Comparison of ENCODE assay signal across 1 cellular context in the genomic region with DNA sequence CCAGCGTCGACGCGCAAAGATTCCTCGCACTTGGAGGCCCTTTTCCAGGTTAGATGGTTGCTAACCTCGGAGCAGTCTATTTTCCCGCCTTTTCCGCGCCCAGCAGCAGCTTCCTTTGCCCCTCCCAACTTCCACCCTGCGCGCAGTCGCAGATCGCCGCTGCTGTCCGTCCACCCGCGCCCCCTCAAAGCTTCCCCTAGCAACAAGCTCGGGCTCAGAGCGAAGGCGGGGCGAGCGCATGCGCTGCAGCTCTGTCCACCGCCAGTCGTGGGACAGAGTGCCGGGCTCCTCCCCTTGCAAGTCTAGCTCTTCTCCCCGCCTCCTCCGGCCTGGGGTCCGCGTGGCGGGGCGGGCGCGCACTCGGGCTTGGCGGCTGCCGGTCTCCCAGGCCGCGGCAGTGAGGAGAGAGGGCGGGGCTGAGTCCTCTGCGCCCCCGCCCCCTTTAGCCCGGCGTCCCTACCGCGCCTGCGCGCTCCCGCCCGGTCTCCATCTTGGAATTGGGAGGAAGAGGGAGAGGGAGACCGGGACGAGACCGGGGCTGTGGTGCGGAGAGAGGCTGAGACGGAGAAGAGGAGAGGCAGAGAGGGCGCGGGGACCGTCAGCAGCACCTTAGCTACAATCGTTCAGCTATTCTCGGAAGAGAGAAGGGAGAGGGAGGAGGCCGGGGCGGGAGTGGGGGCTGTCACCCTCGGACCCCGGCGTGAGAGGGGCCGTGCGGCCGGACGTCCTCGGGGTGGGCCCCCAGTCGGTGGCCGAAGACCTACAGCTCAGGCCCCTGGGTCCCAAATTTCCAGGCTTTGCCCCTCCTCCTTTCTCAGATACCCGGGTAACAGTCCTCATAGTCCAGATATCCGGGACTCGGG.
TF ChIP-seq lines count a peak whose summit lies in the region.

Gene TAOK2, plus strand, starts transcription at position 485 of the 863 bp plus-strand sequence. CDS start 3,905 bp downstream, outside the sequence.

TF ChIP-seq in HepG2, 621 proteins besides CTCF, POLR2A, EP300 and RAD21 (continued from another document and continues in another):
- TF ChIP-seq ZNF350 (CRISPR knock-in tag; IDR thresholded peaks at IDR 0.05; ENCODE audit: borderline replicate concordance, low read depth) (no peak; the same call in none of the 2 replicates), NKX3-1 (CRISPR knock-in tag; IDR thresholded peaks at IDR 0.05) (peak; percentile 31), MATR3 (CRISPR knock-in tag; IDR thresholded peaks at IDR 0.05) (no peak), ZNF501 (CRISPR knock-in tag; IDR thresholded peaks at IDR 0.05) (peak; percentile 97), ZNF589 (CRISPR knock-in tag; conservative IDR thresholded peaks at IDR 0.05) (peak; percentile 92), ZNF782 (CRISPR knock-in tag; IDR thresholded peaks at IDR 0.05; ENCODE audit: borderline replicate concordance) (0 out of 2 replicates have a peak, but pooled peaks have one; percentile 22), ZBTB10 (CRISPR knock-in tag; IDR thresholded peaks at IDR 0.05; ENCODE audit: borderline replicate concordance) (0 out of 2 replicates have a peak, but pooled peaks have one; percentile 81), EEA1 (CRISPR knock-in tag; IDR thresholded peaks at IDR 0.05; ENCODE audit: borderline replicate concordance) (no peak; the same call in 1 of the 2 replicates), NAIF1 (CRISPR knock-in tag; IDR thresholded peaks at IDR 0.05; ENCODE audit: borderline replicate concordance) (no peak), HNRNPH1 (optimal IDR thresholded peaks at IDR 0.05; ENCODE audit: low read depth, low read length) (peak; percentile 94), SCMH1 (CRISPR knock-in tag; IDR thresholded peaks at IDR 0.05; ENCODE audit: borderline replicate concordance) (no peak), ZNF205 (CRISPR knock-in tag; IDR thresholded peaks at IDR 0.05) (no peak; the same call in 1 of the 2 replicates), ZNF460 (CRISPR knock-in tag; IDR thresholded peaks at IDR 0.05; ENCODE audit: borderline replicate concordance) (no peak), FOSL2 (CRISPR knock-in tag; IDR thresholded peaks at IDR 0.05) (no peak; the same call in 1 of the 2 replicates), DNMT1 (CRISPR knock-in tag; IDR thresholded peaks at IDR 0.05) (no peak), ETV6 (CRISPR knock-in tag; conservative IDR thresholded peaks at IDR 0.05) (no peak), CCDC6 (CRISPR knock-in tag; IDR thresholded peaks at IDR 0.05) (peak; percentile 98), PRDM15 (CRISPR knock-in tag; IDR thresholded peaks at IDR 0.05) (no peak), MAFF (IDR thresholded peaks at IDR 0.05; ENCODE audit: low read depth, low read length) (no peak), SMAD9 (CRISPR knock-in tag; IDR thresholded peaks at IDR 0.05) (no peak), ARID2 (CRISPR knock-in tag; IDR thresholded peaks at IDR 0.05; ENCODE audit: borderline replicate concordance) (no peak), BCL6 (CRISPR knock-in tag; IDR thresholded peaks at IDR 0.05) (peak; percentile 42), ZNF776 (CRISPR knock-in tag; IDR thresholded peaks at IDR 0.05) (no peak; the same call in 1 of the 2 replicates)
- TF ChIP-seq, protein P1, sequence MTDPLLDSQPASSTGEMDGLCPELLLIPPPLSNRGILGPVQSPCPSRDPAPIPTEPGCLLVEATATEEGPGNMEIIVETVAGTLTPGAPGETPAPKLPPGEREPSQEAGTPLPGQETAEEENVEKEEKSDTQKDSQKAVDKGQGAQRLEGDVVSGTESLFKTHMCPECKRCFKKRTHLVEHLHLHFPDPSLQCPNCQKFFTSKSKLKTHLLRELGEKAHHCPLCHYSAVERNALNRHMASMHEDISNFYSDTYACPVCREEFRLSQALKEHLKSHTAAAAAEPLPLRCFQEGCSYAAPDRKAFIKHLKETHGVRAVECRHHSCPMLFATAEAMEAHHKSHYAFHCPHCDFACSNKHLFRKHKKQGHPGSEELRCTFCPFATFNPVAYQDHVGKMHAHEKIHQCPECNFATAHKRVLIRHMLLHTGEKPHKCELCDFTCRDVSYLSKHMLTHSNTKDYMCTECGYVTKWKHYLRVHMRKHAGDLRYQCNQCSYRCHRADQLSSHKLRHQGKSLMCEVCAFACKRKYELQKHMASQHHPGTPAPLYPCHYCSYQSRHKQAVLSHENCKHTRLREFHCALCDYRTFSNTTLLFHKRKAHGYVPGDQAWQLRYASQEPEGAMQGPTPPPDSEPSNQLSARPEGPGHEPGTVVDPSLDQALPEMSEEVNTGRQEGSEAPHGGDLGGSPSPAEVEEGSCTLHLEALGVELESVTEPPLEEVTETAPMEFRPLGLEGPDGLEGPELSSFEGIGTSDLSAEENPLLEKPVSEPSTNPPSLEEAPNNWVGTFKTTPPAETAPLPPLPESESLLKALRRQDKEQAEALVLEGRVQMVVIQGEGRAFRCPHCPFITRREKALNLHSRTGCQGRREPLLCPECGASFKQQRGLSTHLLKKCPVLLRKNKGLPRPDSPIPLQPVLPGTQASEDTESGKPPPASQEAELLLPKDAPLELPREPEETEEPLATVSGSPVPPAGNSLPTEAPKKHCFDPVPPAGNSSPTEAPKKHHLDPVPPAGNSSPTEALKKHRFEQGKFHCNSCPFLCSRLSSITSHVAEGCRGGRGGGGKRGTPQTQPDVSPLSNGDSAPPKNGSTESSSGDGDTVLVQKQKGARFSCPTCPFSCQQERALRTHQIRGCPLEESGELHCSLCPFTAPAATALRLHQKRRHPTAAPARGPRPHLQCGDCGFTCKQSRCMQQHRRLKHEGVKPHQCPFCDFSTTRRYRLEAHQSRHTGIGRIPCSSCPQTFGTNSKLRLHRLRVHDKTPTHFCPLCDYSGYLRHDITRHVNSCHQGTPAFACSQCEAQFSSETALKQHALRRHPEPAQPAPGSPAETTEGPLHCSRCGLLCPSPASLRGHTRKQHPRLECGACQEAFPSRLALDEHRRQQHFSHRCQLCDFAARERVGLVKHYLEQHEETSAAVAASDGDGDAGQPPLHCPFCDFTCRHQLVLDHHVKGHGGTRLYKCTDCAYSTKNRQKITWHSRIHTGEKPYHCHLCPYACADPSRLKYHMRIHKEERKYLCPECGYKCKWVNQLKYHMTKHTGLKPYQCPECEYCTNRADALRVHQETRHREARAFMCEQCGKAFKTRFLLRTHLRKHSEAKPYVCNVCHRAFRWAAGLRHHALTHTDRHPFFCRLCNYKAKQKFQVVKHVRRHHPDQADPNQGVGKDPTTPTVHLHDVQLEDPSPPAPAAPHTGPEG (CRISPR knock-in tag; IDR thresholded peaks at IDR 0.05) = peak; percentile 80
- TF ChIP-seq, protein P2, sequence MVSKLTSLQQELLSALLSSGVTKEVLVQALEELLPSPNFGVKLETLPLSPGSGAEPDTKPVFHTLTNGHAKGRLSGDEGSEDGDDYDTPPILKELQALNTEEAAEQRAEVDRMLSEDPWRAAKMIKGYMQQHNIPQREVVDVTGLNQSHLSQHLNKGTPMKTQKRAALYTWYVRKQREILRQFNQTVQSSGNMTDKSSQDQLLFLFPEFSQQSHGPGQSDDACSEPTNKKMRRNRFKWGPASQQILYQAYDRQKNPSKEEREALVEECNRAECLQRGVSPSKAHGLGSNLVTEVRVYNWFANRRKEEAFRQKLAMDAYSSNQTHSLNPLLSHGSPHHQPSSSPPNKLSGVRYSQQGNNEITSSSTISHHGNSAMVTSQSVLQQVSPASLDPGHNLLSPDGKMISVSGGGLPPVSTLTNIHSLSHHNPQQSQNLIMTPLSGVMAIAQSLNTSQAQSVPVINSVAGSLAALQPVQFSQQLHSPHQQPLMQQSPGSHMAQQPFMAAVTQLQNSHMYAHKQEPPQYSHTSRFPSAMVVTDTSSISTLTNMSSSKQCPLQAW (CRISPR knock-in tag; IDR thresholded peaks at IDR 0.05) = peak; percentile 89
- TF ChIP-seq, protein P3, sequence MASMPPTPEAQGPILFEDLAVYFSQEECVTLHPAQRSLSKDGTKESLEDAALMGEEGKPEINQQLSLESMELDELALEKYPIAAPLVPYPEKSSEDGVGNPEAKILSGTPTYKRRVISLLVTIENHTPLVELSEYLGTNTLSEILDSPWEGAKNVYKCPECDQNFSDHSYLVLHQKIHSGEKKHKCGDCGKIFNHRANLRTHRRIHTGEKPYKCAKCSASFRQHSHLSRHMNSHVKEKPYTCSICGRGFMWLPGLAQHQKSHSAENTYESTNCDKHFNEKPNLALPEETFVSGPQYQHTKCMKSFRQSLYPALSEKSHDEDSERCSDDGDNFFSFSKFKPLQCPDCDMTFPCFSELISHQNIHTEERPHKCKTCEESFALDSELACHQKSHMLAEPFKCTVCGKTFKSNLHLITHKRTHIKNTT (CRISPR knock-in tag; IDR thresholded peaks at IDR 0.05) = no peak
